Comparison of ENCODE assay signal across 8 cellular contexts in the genomic region with DNA sequence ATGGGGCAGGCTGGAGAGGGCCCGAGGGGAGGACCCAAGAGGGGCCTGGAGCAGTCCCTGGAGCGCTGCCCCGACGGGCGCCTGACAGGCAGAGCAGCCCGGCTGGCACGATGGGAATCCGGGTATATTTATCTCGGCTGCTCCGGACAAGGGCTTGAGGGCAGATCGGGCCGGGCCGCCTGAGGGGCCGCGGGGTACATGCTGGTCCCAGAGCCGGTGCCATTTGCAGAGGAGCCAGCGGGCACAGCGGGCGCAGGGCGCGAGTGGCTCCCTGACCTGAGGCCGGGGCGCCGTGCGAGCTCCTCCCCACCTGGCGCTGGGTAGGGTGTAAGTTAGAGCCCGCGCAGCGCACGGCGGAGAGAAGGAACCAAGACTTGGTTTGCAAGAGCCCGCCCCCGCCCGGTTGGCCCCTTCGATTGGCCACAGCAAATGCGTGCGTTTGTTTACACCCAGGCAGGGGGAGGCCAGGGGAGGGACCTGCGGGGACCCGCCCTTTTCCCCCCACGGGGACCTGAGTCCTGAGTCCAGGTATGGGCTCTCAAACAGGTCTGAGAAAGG. TPM values are rescaled to one million over a fixed set of nuclear protein-coding genes. Genes with fewer than 3 reads are reported as not detected.
A peak's percentile ranks its signal among the peaks of the same experiment; 100 is the strongest.
DNase-seq lines count a peak whose midpoint lies in the region; ATAC-seq and TF ChIP-seq lines count a peak whose summit lies in the region.

No MANE protein-coding gene starts in this region.

- no peak for DNase-seq in IMR-90
- DNase-seq in activated CD4-positive, alpha-beta T cell treated with anti-CD3 and anti-CD28 coated beads, Interleukin-2, amount 10 ng/mL, durations not matched to agents 24 days and 14 days, result peak; percentile 77
- peak in 31 of 42 donors; percentile 29 to 73 (median 49) for DNase-seq in head of caudate nucleus
- peak; percentile 32 for DNase-seq in prostate gland (ENCODE audit: low spot score)
- no peak for DNase-seq in EL
- no peak for DNase-seq in SK-N-DZ (ENCODE audit: low spot score)
- DNase-seq in mesenteric fat pad (ENCODE audit: low spot score), result no peak
- no peak for DNase-seq in mucosa of gallbladder (ENCODE audit: low spot score)

- WGBS in IMR-90 (ENCODE audit: extremely low coverage in 2 of 2, insufficient read length in 1 of 2), 2 experiments, result 8% methylated on average over 18 of the region's 40 CpGs; no CpG with 5 or more reads in 1 of the 2 experiments
- 8% methylated on average over 28 of the region's 40 CpGs for WGBS in prostate gland

- no peak overlapping the region for H2AK5ac ChIP-seq in IMR-90 (ENCODE audit: low read depth, low read length)

- H2AK9ac ChIP-seq in IMR-90 (replicated peaks; ENCODE audit: low read depth, low read length, poor library complexity), result no peak overlapping the region

- no peak overlapping the region; the same call in 1 of the 2 replicates for H3K4me2 ChIP-seq in IMR-90 (ENCODE audit: low read depth, low read length)

- H4K91ac ChIP-seq in IMR-90 (ENCODE audit: insufficient read depth, low read depth, low read length), result no peak overlapping the region

- TF ChIP-seq CTCF in IMR-90 (conservative IDR thresholded peaks at IDR 0.05; ENCODE audit: low read depth, low read length), result no peak
- no peak for TF ChIP-seq CTCF in prostate gland (IDR thresholded peaks at IDR 0.05)

- H3K4me3 ChIP-seq in IMR-90 (ENCODE audit: insufficient read depth, low read depth, low read length) (no peak overlapping the region), prostate gland (peak overlapping the region in 1 of 2 donors; percentile 20)

- H4K20me1 ChIP-seq in IMR-90 (ENCODE audit: insufficient read depth, low read length), result no peaks in the 10 kb centered on the region; the same call in 1 of the 2 replicates

- H2BK20ac ChIP-seq in IMR-90 (ENCODE audit: low read depth, low read length), result no peak overlapping the region

- no peaks in the 10 kb centered on the region for H3K4me1 Mint-ChIP-seq in activated CD4-positive, alpha-beta T cell treated with anti-CD3 and anti-CD28 coated beads, Interleukin-2, amount 10 ng/mL, durations not matched to agents 24 days and 14 days

- TF ChIP-seq POLR2A in IMR-90 (IDR thresholded peaks at IDR 0.05; ENCODE audit: low read depth, low read length), result no peak
- no peak for TF ChIP-seq POLR2A in prostate gland (IDR thresholded peaks at IDR 0.05)

- no peak overlapping the region for H4K5ac ChIP-seq in IMR-90 (ENCODE audit: low read depth, low read length)

- no peak overlapping the region for H3K4me3 Mint-ChIP-seq in activated CD4-positive, alpha-beta T cell treated with anti-CD3 and anti-CD28 coated beads, Interleukin-2, amount 10 ng/mL, durations not matched to agents 24 days and 14 days

- ATAC-seq in IMR-90 (ENCODE audit: low read depth), result peak; percentile 25

- H3K9me3 ChIP-seq in IMR-90 (ENCODE audit: control insufficient read depth, insufficient read depth, low read length), result no peaks in the 10 kb centered on the region
- H3K9me3 ChIP-seq in prostate gland, result no peaks in the 10 kb centered on the region

- no peak overlapping the region for H4K8ac ChIP-seq in IMR-90 (ENCODE audit: low read depth in 2 of 2, low read length in 2 of 2)

- H3K27me3 Mint-ChIP-seq in activated CD4-positive, alpha-beta T cell treated with anti-CD3 and anti-CD28 coated beads, Interleukin-2, amount 10 ng/mL, durations not matched to agents 24 days and 14 days, result peaks cover 42% of the 10 kb centered on the region

- no TSS peak for BruUV-seq in IMR-90 (replicated peaks; lab: Mats Ljungman, UMichigan)

- intact Hi-C loops in IMR-90 (cut with micrococcal nuclease), result no loop called here
- intact Hi-C loops in activated CD4-positive, alpha-beta T cell treated with anti-CD3 and anti-CD28 coated beads, Interleukin-2, amount 10 ng/mL, durations not matched to agents 24 days and 14 days (cut with micrococcal nuclease), result no loop called here
- intact Hi-C loops in head of caudate nucleus (cut with DNase I), result no loop called here
- intact Hi-C loops in prostate gland (cut with DNase I), result no loop called here

- H3K27ac Mint-ChIP-seq in activated CD4-positive, alpha-beta T cell treated with anti-CD3 and anti-CD28 coated beads, Interleukin-2, amount 10 ng/mL, durations not matched to agents 24 days and 14 days, result no peak overlapping the region

- H3K27me3 ChIP-seq in IMR-90 (ENCODE audit: control insufficient read depth, insufficient read depth, low read length), result peaks cover 69% of the 10 kb centered on the region
- H3K27me3 ChIP-seq in prostate gland (replicated peaks; ENCODE audit: insufficient read depth), result no peaks in the 10 kb centered on the region

- no peaks in the 10 kb centered on the region for H3K9me3 Mint-ChIP-seq in activated CD4-positive, alpha-beta T cell treated with anti-CD3 and anti-CD28 coated beads, Interleukin-2, amount 10 ng/mL, durations not matched to agents 24 days and 14 days

- H3K9ac ChIP-seq in IMR-90 (ENCODE audit: low read depth, low read length), result no peak overlapping the region

- POLR2A ChIA-PET in IMR-90 (lab: Charles Lee; ENCODE audit: unreplicated experiment), result no interaction called here

- no peak overlapping the region for H3K56ac ChIP-seq in IMR-90 (ENCODE audit: extremely low read depth, insufficient read depth, low read length)

- no peak overlapping the region for H2BK15ac ChIP-seq in IMR-90 (ENCODE audit: low read depth, low read length)

- H2BK120ac ChIP-seq in IMR-90 (ENCODE audit: low read depth, low read length), result no peak overlapping the region

- peaks cover 2% of the 10 kb centered on the region; the same call in 1 of the 2 replicates for H3K4me1 ChIP-seq in IMR-90 (ENCODE audit: control insufficient read depth, insufficient read depth, low read length)
- H3K4me1 ChIP-seq in prostate gland (replicated peaks), result no peaks in the 10 kb centered on the region

- H3K79me1 ChIP-seq in IMR-90 (ENCODE audit: low read depth in 1 of 2, low read length in 2 of 2), result no peaks in the 10 kb centered on the region

- H2AFZ ChIP-seq in IMR-90 (replicated peaks; ENCODE audit: low read length, poor library complexity), result peak overlapping the region; percentile 83

- no peaks in the 10 kb centered on the region for H3K9me1 ChIP-seq in IMR-90 (ENCODE audit: insufficient read depth, low read length)

- in situ Hi-C loops in IMR-90 (cut with MboI; ENCODE audit: low sequenced_read_pairs), result no loop called here

- no peak overlapping the region for H3K14ac ChIP-seq in IMR-90 (replicated peaks; ENCODE audit: low read depth, low read length)

- no peak overlapping the region for H3K23ac ChIP-seq in IMR-90 (ENCODE audit: low read depth, low read length)

- no peaks in the 10 kb centered on the region for H3K36me3 Mint-ChIP-seq in activated CD4-positive, alpha-beta T cell treated with anti-CD3 and anti-CD28 coated beads, Interleukin-2, amount 10 ng/mL, durations not matched to agents 24 days and 14 days (ENCODE audit: low read depth)

- dilution Hi-C loops in IMR-90 (cut with HindIII; ENCODE audit: low sequenced_read_pairs, unreplicated experiment), result no loop called here

- no peak overlapping the region for H2BK5ac ChIP-seq in IMR-90 (ENCODE audit: low read depth, low read length, poor library complexity, severe bottlenecking)

- H3K4ac ChIP-seq in IMR-90 (ENCODE audit: low read depth, low read length), result no peak overlapping the region

- no peak overlapping the region for H3K27ac ChIP-seq in IMR-90 (ENCODE audit: insufficient read depth, low read length)
- H3K27ac ChIP-seq in prostate gland, result no peak overlapping the region

- no peak for TF ChIP-seq RAD21 in IMR-90 (IDR thresholded peaks at IDR 0.05; ENCODE audit: low read length)

- CTCF ChIA-PET in IMR-90 (lab: Yijun Ruan, JAX), result no interaction called here

- H3K18ac ChIP-seq in IMR-90 (ENCODE audit: low read depth, low read length), result no peak overlapping the region

- H3K36me3 ChIP-seq in IMR-90 (ENCODE audit: control insufficient read depth, insufficient read depth, low read length) (no peaks in the 10 kb centered on the region), prostate gland (no peaks in the 10 kb centered on the region)

RNA-seq across cellular contexts. Expression of gene SLC38A3, which starts 0.7 kb away (rescaled TPM):
- total RNA-seq in IMR-90 (2012; rRNA removed) (0.36 TPM in 1 of 2 replicates, not detected in the other), prostate gland (1 to 10 TPM in 1 of 2 donors, under 1 TPM in 1; 0.41 to 4.0 TPM), mesenteric fat pad (0.39 TPM), mucosa of gallbladder (2.2 TPM)
- 0.12 and 0.36 TPM in 2 replicates for polyA plus RNA-seq in IMR-90 (2012; rRNA removed)
- polyA plus RNA-seq in IMR-90 (2012; cell fraction: cytosol; rRNA removed), result 0.04 and 0.15 TPM in 2 replicates
- polyA plus RNA-seq in IMR-90 (2012; cell fraction: nucleus; rRNA removed; ENCODE audit: low replicate concordance), result 0.37 and 0.78 TPM in 2 replicates
- total RNA-seq in activated CD4-positive, alpha-beta T cell treated with anti-CD3 and anti-CD28 coated beads, Interleukin-2, amount 10 ng/mL, durations not matched to agents 24 days and 14 days, result not detected in 2 replicates
- 0.03 and 0.39 TPM in 2 replicates for polyA plus RNA-seq in SK-N-DZ (2014; cell fraction: cytosol; rRNA removed)
- polyA plus RNA-seq in SK-N-DZ (2014; cell fraction: nucleus; rRNA removed), result 0.22 and 1.5 TPM in 2 replicates

RNA-seq across cellular contexts. Expression of gene GNAT1, which starts 14.4 kb away (rescaled TPM):
- total RNA-seq in IMR-90 (2012; rRNA removed), result not detected in 2 replicates
- polyA plus RNA-seq in IMR-90 (2012; rRNA removed), result 0.04 TPM in 1 of 2 replicates, not detected in the other
- polyA plus RNA-seq in IMR-90 (2012; cell fraction: cytosol; rRNA removed), result not detected in 2 replicates
- polyA plus RNA-seq in IMR-90 (2012; cell fraction: nucleus; rRNA removed; ENCODE audit: low replicate concordance), result 0.08 and 0.13 TPM in 2 replicates
- total RNA-seq in activated CD4-positive, alpha-beta T cell treated with anti-CD3 and anti-CD28 coated beads, Interleukin-2, amount 10 ng/mL, durations not matched to agents 24 days and 14 days, result not detected in 2 replicates
- total RNA-seq in prostate gland, result not detected
- polyA plus RNA-seq in SK-N-DZ (2014; cell fraction: cytosol; rRNA removed), result 0.20 TPM in 1 of 2 replicates, not detected in the other
- not detected in 2 replicates for polyA plus RNA-seq in SK-N-DZ (2014; cell fraction: nucleus; rRNA removed)
- total RNA-seq in mesenteric fat pad, result not detected
- not detected for total RNA-seq in mucosa of gallbladder

RNA-seq across cellular contexts. Expression of gene GNAI2, which starts 30.2 kb away (rescaled TPM):
- total RNA-seq in IMR-90 (2012; rRNA removed), result 816 and 867 TPM in 2 replicates
- 1,079 and 1,150 TPM in 2 replicates for polyA plus RNA-seq in IMR-90 (2012; rRNA removed)
- 411 and 787 TPM in 2 replicates for polyA plus RNA-seq in IMR-90 (2012; cell fraction: cytosol; rRNA removed)
- 281 and 349 TPM in 2 replicates for polyA plus RNA-seq in IMR-90 (2012; cell fraction: nucleus; rRNA removed; ENCODE audit: low replicate concordance)
- total RNA-seq in activated CD4-positive, alpha-beta T cell treated with anti-CD3 and anti-CD28 coated beads, Interleukin-2, amount 10 ng/mL, durations not matched to agents 24 days and 14 days, result 225 and 232 TPM in 2 replicates
- total RNA-seq in prostate gland, result 100 to 1,000 TPM; 118 to 301 TPM
- 52.3 and 58.3 TPM in 2 replicates for polyA plus RNA-seq in SK-N-DZ (2014; cell fraction: cytosol; rRNA removed)
- polyA plus RNA-seq in SK-N-DZ (2014; cell fraction: nucleus; rRNA removed), result 39.3 and 43.2 TPM in 2 replicates
- total RNA-seq in mesenteric fat pad, result 309 TPM
- total RNA-seq in mucosa of gallbladder, result 261 TPM

RNA-seq across cellular contexts. Expression of gene SEMA3F, which starts 50.7 kb away (rescaled TPM):
- total RNA-seq in IMR-90 (2012; rRNA removed) (7.3 and 9.2 TPM in 2 replicates), prostate gland (10 to 100 TPM; 43.3 to 71.8 TPM), mesenteric fat pad (51.5 TPM), mucosa of gallbladder (34.1 TPM)
- 23.3 and 26.7 TPM in 2 replicates for polyA plus RNA-seq in IMR-90 (2012; rRNA removed)
- 18.0 and 30.3 TPM in 2 replicates for polyA plus RNA-seq in IMR-90 (2012; cell fraction: cytosol; rRNA removed)
- polyA plus RNA-seq in IMR-90 (2012; cell fraction: nucleus; rRNA removed; ENCODE audit: low replicate concordance), result 18.6 and 46.8 TPM in 2 replicates
- total RNA-seq in activated CD4-positive, alpha-beta T cell treated with anti-CD3 and anti-CD28 coated beads, Interleukin-2, amount 10 ng/mL, durations not matched to agents 24 days and 14 days, result 0.14 and 0.31 TPM in 2 replicates
- polyA plus RNA-seq in SK-N-DZ (2014; cell fraction: cytosol; rRNA removed), result 9.8 and 12.1 TPM in 2 replicates
- polyA plus RNA-seq in SK-N-DZ (2014; cell fraction: nucleus; rRNA removed), result 17.6 and 21.8 TPM in 2 replicates

Comparison
In these comparisons a context has a peak if more than half of its experiments do, and no peak if none do; other contexts are left out.
1. DNase-seq: peak in activated CD4-positive, alpha-beta T cell treated with anti-CD3 and anti-CD28 coated beads, Interleukin-2, amount 10 ng/mL, durations not matched to agents 24 days and 14 days (single experiment), head of caudate nucleus (31 of 42) and prostate gland (single experiment); none in IMR-90 (single experiment), EL (single experiment), SK-N-DZ (single experiment), mesenteric fat pad (single experiment) and mucosa of gallbladder (single experiment).